8 cellular contexts compared by ENCODE assay signal in the genomic region with DNA sequence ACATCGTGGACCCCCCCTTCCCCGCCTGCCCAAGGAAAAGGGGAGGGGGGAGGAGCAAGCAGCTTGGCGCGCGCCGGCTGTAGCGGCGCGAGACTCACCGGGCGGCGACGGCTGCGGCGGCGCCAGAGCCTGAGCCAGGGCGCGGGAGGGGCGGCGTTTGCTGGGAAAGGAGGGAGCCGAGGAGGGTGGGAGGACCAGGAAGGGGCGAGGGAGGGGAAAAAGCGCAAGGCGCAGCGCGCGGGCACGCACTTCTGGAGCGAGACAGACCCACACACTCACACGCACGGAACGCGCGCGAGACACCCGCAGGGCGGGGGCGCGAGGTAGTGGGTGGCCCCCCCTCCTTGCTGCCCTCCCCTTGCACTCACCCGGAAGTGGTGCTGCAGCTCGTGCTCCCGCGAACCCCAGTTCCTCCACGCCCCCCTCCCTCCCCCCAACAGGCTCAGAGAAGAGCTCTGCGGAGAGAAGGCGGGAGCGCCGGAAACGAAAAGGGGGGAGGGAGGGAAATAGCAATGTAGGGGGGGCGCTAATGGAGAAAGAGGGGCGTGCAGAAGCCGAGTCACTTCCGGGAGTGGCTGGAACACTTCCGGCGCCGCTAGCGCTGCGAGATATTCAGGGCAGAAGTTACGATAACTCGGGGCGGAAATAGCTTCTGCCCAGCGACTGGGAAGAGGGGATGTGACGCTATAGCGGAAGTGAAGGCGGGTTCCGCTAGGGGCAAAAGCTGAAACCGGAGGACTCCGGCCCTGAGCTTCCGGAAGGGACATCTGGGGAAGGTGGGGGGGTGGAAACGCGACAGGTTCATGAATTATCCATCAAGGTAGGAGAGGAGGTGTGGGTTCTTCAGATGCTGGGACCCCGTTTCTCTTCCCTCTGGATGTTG. TPM values are rescaled to one million over a fixed set of nuclear protein-coding genes. Genes with fewer than 3 reads are reported as not detected.
DNase-seq lines count a peak whose midpoint lies in the region; ATAC-seq, FAIRE-seq and TF ChIP-seq lines count a peak whose summit lies in the region.

A gene (minus strand): TSS at position 376 of the 883 bp plus-strand sequence. CDS start 9,855 bp downstream, outside the sequence.

- FAIRE-seq in colon (lab: Jason Lieb, UNC) = peak; percentile 60

- peak within 1 kb of the TSS; percentile 79 for H3K4me3 ChIP-seq in BE2C (ENCODE audit: low read depth, low read length)

- peak; percentile 81 for ATAC-seq in HG03460 (IDR thresholded peaks at IDR 0.05; ENCODE audit: unreplicated experiment)

- no peaks in the 10 kb centered on the region for H3K9me3 ChIP-seq in BE2C

- DNase-seq in BE2C (peak; percentile 96), GM19240 (ENCODE audit: insufficient read length, low spot score) (peak; percentile 99), NCI-H526 (lab: John Stamatoyannopoulos, UW) (peak; percentile 98 to 99), kidney glomerular epithelial cell (lab: John Stamatoyannopoulos, UW) (peak; percentile 98)
- DNase-seq in activated CD4-positive, alpha-beta T cell treated with anti-CD3 and anti-CD28 coated beads for 48 hours = peak; percentile 95
- peak; percentile 78 to 91 for DNase-seq in stimulated activated CD4-positive, alpha-beta T cell treated with anti-CD3 and anti-CD28 coated beads, Interleukin-1b, Interleukin-23, amount 100 ng/mL, for 1 hour (ENCODE audit: low read depth in 2 of 2)

- peaks cover 10% of the 10 kb centered on the region for H3K36me3 ChIP-seq in BE2C

- H3K27me3 ChIP-seq in BE2C = no peaks in the 10 kb centered on the region

- no peaks in the 10 kb centered on the region for H3K4me1 ChIP-seq in BE2C

- peak; percentile 11; the same call in 1 of the 2 replicates for TF ChIP-seq CTCF in BE2C (IDR thresholded peaks at IDR 0.05; ENCODE audit: low read depth, low read length)

RNA-seq across cellular contexts. Expression of the gene that starts here (rescaled TPM):
- 171 TPM for polyA plus RNA-seq in BE2C (2012; ENCODE audit: insufficient read depth, insufficient read length, low read depth)

Comparison
In these comparisons a context has a peak if more than half of its experiments do, and no peak if none do; other contexts are left out.
1. Peak in every context shown above with its lines: DNase-seq, ATAC-seq and H3K4me3 ChIP-seq.